ENCODE assay signal across 22 cellular contexts in genomic region chr14:103158688-103159087, GRCh38.
"Had no signal": no experiment of that assay in that cellular context is flagged by ENCODE, and none has a peak within 500 bp of the region (broad histone marks: within the 10 kb centered on the region; RNA-seq: fewer than 3 reads in every experiment).

No MANE protein-coding gene starts in this region.

- ATAC-seq: left cardiac atrium, right cardiac atrium, upper lobe of right lung had no signal

- H3K79me2 ChIP-seq: hepatocyte had no signal

- H3K36me3 ChIP-seq: colonic mucosa, left ventricle myocardium inferior, lower lobe of right lung, stomach, thoracic aorta, upper lobe of right lung, vagina had no signal

- H3K9me3 Mint-ChIP-seq: naive B cell had no signal

- H3K27ac ChIP-seq: colonic mucosa, hepatocyte, left ventricle myocardium inferior, lower lobe of right lung, stomach, thoracic aorta, upper lobe of right lung, vagina had no signal

- H2AFZ ChIP-seq: hepatocyte had no signal

- H3K4me3 ChIP-seq: colonic mucosa, hepatocyte, left ventricle myocardium inferior, lower lobe of right lung, stomach, thoracic aorta, upper lobe of right lung, vagina had no signal

- H3K9me3 ChIP-seq: colonic mucosa, left ventricle myocardium inferior, lower lobe of right lung, thoracic aorta, upper lobe of right lung, vagina had no signal

- H3K4me1 ChIP-seq: colonic mucosa, lower lobe of right lung had no signal

- H3K4me1 Mint-ChIP-seq: naive B cell had no signal

- H3K27ac Mint-ChIP-seq: memory B cell, nephron progenitor cell had no signal

- DNase-seq: colonic mucosa; effector CD4-positive, alpha-beta T cell; foreskin melanocyte; head of caudate nucleus; kidney; left cardiac atrium; left ventricle myocardium inferior; lower lobe of right lung; midbrain; naive B cell; nephron progenitor cell; small intestine; stimulated activated CD4-positive, alpha-beta T cell treated with anti-CD3 and anti-CD28 coated beads, Interleukin-12 subunit alpha, Interleukin-12 subunit beta, amount 100 ng/mL, for 4 hours; stimulated activated naive CD4-positive, alpha-beta T cell; stomach; substantia nigra; upper lobe of right lung had no signal

- H3K27me3 ChIP-seq: colonic mucosa, hepatocyte, stomach, upper lobe of right lung, vagina had no signal

- H3K36me3 Mint-ChIP-seq: memory B cell, naive B cell had no signal

- H3K4me3 Mint-ChIP-seq: memory B cell, naive B cell, nephron progenitor cell had no signal

- H3K4me2 ChIP-seq: hepatocyte had no signal
